Comparison of ENCODE assay signal across 8 cellular contexts in genomic region chr3:129120254-129121004, GRCh38. TPM values are rescaled to one million over a fixed set of nuclear protein-coding genes. Genes with fewer than 3 reads are reported as not detected.
DNase-seq lines count a peak whose midpoint lies in the region; ATAC-seq and TF ChIP-seq lines count a peak whose summit lies in the region.

No MANE protein-coding gene starts in this region.

- H3K4me3 ChIP-seq in SJSA1 = peak overlapping the region; percentile 67
- H3K4me3 ChIP-seq in osteoblast (ENCODE audit: insufficient read depth, low read length) = peak overlapping the region; percentile 93
- peak overlapping the region; percentile 84 to 91 for H3K4me3 ChIP-seq in testis

- DNase-seq in C1 segment of cervical spinal cord (lab: John Stamatoyannopoulos, UW) (peak in 12 of 14 donors; percentile 15 to 68 (median 36)), SJSA1 (ENCODE audit: low read depth in 1 of 2, low spot score in 2 of 2) (peak; percentile 83 to 88), glomerular visceral epithelial cell (ENCODE audit: extremely low spot score) (peak; percentile 87), osteoblast (ENCODE audit: insufficient read length, low spot score, missing footprints) (peak; percentile 99), testis (peak; percentile 93)

- H3K9me3 ChIP-seq in SJSA1 (replicated peaks) (no peaks in the 10 kb centered on the region), osteoblast (ENCODE audit: low read depth, low read length) (no peaks in the 10 kb centered on the region), testis (no peaks in the 10 kb centered on the region)

- H3K79me2 ChIP-seq in osteoblast (ENCODE audit: insufficient read depth, low read length) = peaks cover 49% of the 10 kb centered on the region

- intact Hi-C loops in testis (cut with DNase I; ENCODE audit: low total_unique reads) = no loop called here

- H3K27me3 ChIP-seq in SJSA1 (replicated peaks) (no peaks in the 10 kb centered on the region), osteoblast (ENCODE audit: insufficient read depth, low read length) (no peaks in the 10 kb centered on the region), testis (no peaks in the 10 kb centered on the region)

- peak overlapping the region; percentile 93 for H2AFZ ChIP-seq in osteoblast (ENCODE audit: low read length)

- peak overlapping the region; percentile 98 for H3K4me3 Mint-ChIP-seq in activated naive CD4-positive, alpha-beta T cell treated with anti-CD3 and anti-CD28 coated beads, Interleukin-2, amount 50 U/mL, for 24 hours

- peak overlapping the region; percentile 100 for H3K4me2 ChIP-seq in osteoblast (ENCODE audit: insufficient read depth, low read length)

- H3K9me3 Mint-ChIP-seq in activated naive CD4-positive, alpha-beta T cell treated with anti-CD3 and anti-CD28 coated beads, Interleukin-2, amount 50 U/mL, for 24 hours = no peaks in the 10 kb centered on the region

- H3K27ac ChIP-seq in SJSA1 = peak overlapping the region; percentile 42
- peak overlapping the region; percentile 82 for H3K27ac ChIP-seq in osteoblast (ENCODE audit: low read depth, low read length)
- H3K27ac ChIP-seq in testis = peak overlapping the region; percentile 82 to 91

- WGBS in testis, 2 donors = 0 to 1% methylated on average over 10 to 18 of the region's 18 CpGs

- H4K20me1 ChIP-seq in osteoblast (ENCODE audit: insufficient read depth, low read length) = peaks cover 29% of the 10 kb centered on the region

- peak overlapping the region; percentile 95 for H3K27ac Mint-ChIP-seq in activated naive CD4-positive, alpha-beta T cell treated with anti-CD3 and anti-CD28 coated beads, Interleukin-2, amount 50 U/mL, for 24 hours

- H3K27me3 Mint-ChIP-seq in activated naive CD4-positive, alpha-beta T cell treated with anti-CD3 and anti-CD28 coated beads, Interleukin-2, amount 50 U/mL, for 24 hours = no peaks in the 10 kb centered on the region

- peak; percentile 77 for TF ChIP-seq POLR2A in GM19193 (IDR thresholded peaks at IDR 0.05; ENCODE audit: extremely low read depth, insufficient read depth, insufficient read length)
- TF ChIP-seq POLR2A in testis (IDR thresholded peaks at IDR 0.05) = no peak

- TF ChIP-seq CTCF in osteoblast (IDR thresholded peaks at IDR 0.05; ENCODE audit: extremely low read depth, low read depth, low read length) = peak; percentile 29
- TF ChIP-seq CTCF in testis (IDR thresholded peaks at IDR 0.05) = peak; percentile 20 to 29 (median 20)

- H3K4me1 Mint-ChIP-seq in activated naive CD4-positive, alpha-beta T cell treated with anti-CD3 and anti-CD28 coated beads, Interleukin-2, amount 50 U/mL, for 24 hours = peaks cover 54% of the 10 kb centered on the region

- H3K36me3 ChIP-seq in SJSA1 (peaks cover 13% of the 10 kb centered on the region), osteoblast (ENCODE audit: insufficient read depth, low read length) (peaks cover 9% of the 10 kb centered on the region), testis (ENCODE audit: low read depth, missing control alignments) (no peaks in the 10 kb centered on the region)

- ATAC-seq in HG03432 (IDR thresholded peaks at IDR 0.05; ENCODE audit: unreplicated experiment) = peak; percentile 78

- H3K36me3 Mint-ChIP-seq in activated naive CD4-positive, alpha-beta T cell treated with anti-CD3 and anti-CD28 coated beads, Interleukin-2, amount 50 U/mL, for 24 hours = peaks cover 3% of the 10 kb centered on the region

- H3K4me1 ChIP-seq in SJSA1 (replicated peaks) = peaks cover 10% of the 10 kb centered on the region
- peaks cover 21% of the 10 kb centered on the region for H3K4me1 ChIP-seq in osteoblast (ENCODE audit: insufficient read depth, low read length)
- H3K4me1 ChIP-seq in testis = peaks cover 36% of the 10 kb centered on the region

RNA-seq across cellular contexts. Expression of gene RAB43, which starts 1.2 kb away (rescaled TPM):
- total RNA-seq in SJSA1 (2014; rRNA removed; shearing (Covaris generic)) = 7.9 and 12.1 TPM in 2 replicates
- total RNA-seq in osteoblast = 13.4 and 14.1 TPM in 2 replicates
- 10 to 100 TPM; 27.2 to 28.2 TPM for total RNA-seq in testis
- polyA plus RNA-seq in testis (ENCODE audit: insufficient read depth, low read depth, low replicate concordance) = 12.4 TPM

RNA-seq across cellular contexts. Expression of gene ISY1, which starts 40.4 kb away (rescaled TPM):
- total RNA-seq in SJSA1 (2014; rRNA removed; shearing (Covaris generic)) = 40.5 and 57.3 TPM in 2 replicates
- total RNA-seq in osteoblast = 29.0 and 31.8 TPM in 2 replicates
- 10 to 100 TPM; 19.4 to 21.0 TPM for total RNA-seq in testis
- 20.7 TPM for polyA plus RNA-seq in testis (ENCODE audit: insufficient read depth, low read depth, low replicate concordance)

RNA-seq across cellular contexts. Expression of gene GP9, which starts 59.9 kb away (rescaled TPM):
- total RNA-seq in SJSA1 (2014; rRNA removed; shearing (Covaris generic)) = not detected in 2 replicates
- total RNA-seq in osteoblast = not detected in 2 replicates
- total RNA-seq in testis = 1 to 10 TPM; 1.4 to 1.7 TPM
- polyA plus RNA-seq in testis (ENCODE audit: insufficient read depth, low read depth, low replicate concordance) = 2.1 TPM

Comparison
In these comparisons a context has a peak if more than half of its experiments do, and no peak if none do; other contexts are left out.
1. Peak in every context shown above with its lines: DNase-seq, ATAC-seq, H3K4me3 ChIP-seq and H3K27ac ChIP-seq.
2. DNase-seq: peak in every context shown above with its lines; median percentile 99 in osteoblast; 93 in testis; 87 in glomerular visceral epithelial cell; 86 in SJSA1; 36 in C1 segment of cervical spinal cord.